Comparison of ENCODE assay signal across 9 cellular contexts in genomic region chr11:66326261-66327111, GRCh38. TPM values are rescaled to one million over a fixed set of nuclear protein-coding genes. Genes with fewer than 3 reads are reported as not detected.
DNase-seq lines count a peak whose midpoint lies in the region; ATAC-seq and TF ChIP-seq lines count a peak whose summit lies in the region.
"Had no signal": no experiment of that assay in that cellular context is flagged by ENCODE, and none has a peak within 500 bp of the region (broad histone marks: within the 10 kb centered on the region; RNA-seq: fewer than 3 reads in every experiment).

No MANE protein-coding gene starts in this region.

- H3K4me3 Mint-ChIP-seq in dendritic cell treated with granulocyte-macrophage colony-stimulating factor and Interleukin-4, amounts not matched to agents 40 ng/mL and 50 ng/mL, for 4 days, result no peak overlapping the region
- H3K4me3 Mint-ChIP-seq in natural killer cell treated with Interleukin-12 subunit alpha and Interleukin-12 subunit beta and Interleukin-15 and Interleukin-18, amount 100 ng/mL, for 72 hours, result no peak overlapping the region
- no peak overlapping the region for H3K4me3 Mint-ChIP-seq in immature natural killer cell

- CTCF ChIA-PET in PC-3 (lab: Charles Lee), result interaction anchor here (1.0 to 1.3 kb wide), 2 partner anchors 14 to 15 kb away, joined by 14 to 22 read pairs; no protein-coding TSS in a partner anchor

- no peaks in the 10 kb centered on the region for H3F3A ChIP-seq in PC-3 (ENCODE audit: low read length, unreplicated experiment)

- H3K27me3 Mint-ChIP-seq in dendritic cell treated with granulocyte-macrophage colony-stimulating factor and Interleukin-4, amounts not matched to agents 40 ng/mL and 50 ng/mL, for 4 days, result peaks cover 5% of the 10 kb centered on the region
- peaks cover 7% of the 10 kb centered on the region in 2 donors for H3K27me3 Mint-ChIP-seq in natural killer cell treated with Interleukin-12 subunit alpha and Interleukin-12 subunit beta and Interleukin-15 and Interleukin-18, amount 100 ng/mL, for 72 hours
- H3K27me3 Mint-ChIP-seq in immature natural killer cell (ENCODE audit: low read depth in 3 of 3), result peaks cover 0 to 18% (median 6%) of the 10 kb centered on the region in 3 donors

- peaks cover 23% of the 10 kb centered on the region for H3K4me1 ChIP-seq in PC-3 (ENCODE audit: insufficient read depth, low read length)

- peak overlapping the region; percentile 76 for H2AFZ ChIP-seq in PC-3 (ENCODE audit: low read length)

- no peaks in the 10 kb centered on the region for H3K9me2 ChIP-seq in PC-3 (replicated peaks; ENCODE audit: low read length)

- peaks cover under 1% of the 10 kb centered on the region for H3K36me3 Mint-ChIP-seq in dendritic cell treated with granulocyte-macrophage colony-stimulating factor and Interleukin-4, amounts not matched to agents 40 ng/mL and 50 ng/mL, for 4 days (ENCODE audit: low read depth)
- H3K36me3 Mint-ChIP-seq in natural killer cell treated with Interleukin-12 subunit alpha and Interleukin-12 subunit beta and Interleukin-15 and Interleukin-18, amount 100 ng/mL, for 72 hours, result no peaks in the 10 kb centered on the region
- no peaks in the 10 kb centered on the region for H3K36me3 Mint-ChIP-seq in immature natural killer cell

- H3K4me3 ChIP-seq in PC-3 (ENCODE audit: low read length), result no peak overlapping the region

- H3K27ac ChIP-seq in PC-3 (ENCODE audit: low read length), result 0 out of 2 replicates have a peak overlapping the region, but pooled peaks have one; percentile 37

- ATAC-seq in PC-3, result peak; percentile 9; the same call in 1 of the 2 replicates
- ATAC-seq in natural killer cell treated with Interleukin-12 subunit alpha and Interleukin-12 subunit beta and Interleukin-15 and Interleukin-18, amount 100 ng/mL, for 72 hours, result no peak

- no peaks in the 10 kb centered on the region for H3K79me2 ChIP-seq in PC-3 (ENCODE audit: low read length)

- H3K36me3 ChIP-seq in PC-3 (ENCODE audit: low read depth, low read length), result no peaks in the 10 kb centered on the region

- DNase-seq in AG20443 (ENCODE audit: low spot score) (peak; percentile 63), PC-3 (peak; percentile 36), immature natural killer cell (no peak), midbrain (lab: John Stamatoyannopoulos, UW) (no peak), germinal center (ENCODE audit: low spot score) (no peak), COLO829 (ENCODE audit: low spot score) (no peak)
- peak; percentile 42 for DNase-seq in natural killer cell treated with Interleukin-12 subunit alpha and Interleukin-12 subunit beta and Interleukin-15 and Interleukin-18, amount 100 ng/mL, for 72 hours (ENCODE audit: low spot score)
- DNase-seq: erythroblast had no signal

- no peak for TF ChIP-seq CTCF in PC-3 (conservative IDR thresholded peaks at IDR 0.05; ENCODE audit: low read depth, low read length)

- peaks cover 13% of the 10 kb centered on the region for H3K4me1 Mint-ChIP-seq in dendritic cell treated with granulocyte-macrophage colony-stimulating factor and Interleukin-4, amounts not matched to agents 40 ng/mL and 50 ng/mL, for 4 days (ENCODE audit: low read depth)
- peaks cover 25 to 27% of the 10 kb centered on the region in 2 donors for H3K4me1 Mint-ChIP-seq in natural killer cell treated with Interleukin-12 subunit alpha and Interleukin-12 subunit beta and Interleukin-15 and Interleukin-18, amount 100 ng/mL, for 72 hours (ENCODE audit: low read depth in 2 of 2)
- peaks cover 22 to 39% of the 10 kb centered on the region in 2 donors for H3K4me1 Mint-ChIP-seq in immature natural killer cell

- no peaks in the 10 kb centered on the region for H3K27me3 ChIP-seq in PC-3 (ENCODE audit: low read length)

- H4K20me1 ChIP-seq in PC-3 (ENCODE audit: low read length), result no peaks in the 10 kb centered on the region

- no peaks in the 10 kb centered on the region for H3K9me3 Mint-ChIP-seq in dendritic cell treated with granulocyte-macrophage colony-stimulating factor and Interleukin-4, amounts not matched to agents 40 ng/mL and 50 ng/mL, for 4 days
- H3K9me3 Mint-ChIP-seq in natural killer cell treated with Interleukin-12 subunit alpha and Interleukin-12 subunit beta and Interleukin-15 and Interleukin-18, amount 100 ng/mL, for 72 hours, result no peaks in the 10 kb centered on the region
- H3K9me3 Mint-ChIP-seq in immature natural killer cell, result no peaks in the 10 kb centered on the region

- H3K4me2 ChIP-seq in PC-3 (ENCODE audit: low read length), result peak overlapping the region; percentile 42; the same call in 1 of the 2 replicates

- intact Hi-C loops in PC-3 (cut with micrococcal nuclease), result no loop called here
- intact Hi-C loops in dendritic cell treated with granulocyte-macrophage colony-stimulating factor and Interleukin-4, amounts not matched to agents 40 ng/mL and 50 ng/mL, for 4 days (cut with micrococcal nuclease), result no loop called here

- no peaks in the 10 kb centered on the region for H3K9me3 ChIP-seq in PC-3 (ENCODE audit: low read length)

- BruUV-seq in PC-3 (replicated peaks; lab: Mats Ljungman, UMichigan), result no TSS peak

- POLR2A ChIA-PET in PC-3 (lab: Charles Lee; ENCODE audit: unreplicated experiment), result interaction anchor here (0.5 to 1.1 kb wide), 2 partner anchors 14 to 72 kb away, joined by 4 to 9 read pairs; no protein-coding TSS in a partner anchor

- H3K9ac ChIP-seq in PC-3 (ENCODE audit: low read length), result no peak overlapping the region

- H3K27ac Mint-ChIP-seq in dendritic cell treated with granulocyte-macrophage colony-stimulating factor and Interleukin-4, amounts not matched to agents 40 ng/mL and 50 ng/mL, for 4 days, result peak overlapping the region; percentile 1
- H3K27ac Mint-ChIP-seq in natural killer cell treated with Interleukin-12 subunit alpha and Interleukin-12 subunit beta and Interleukin-15 and Interleukin-18, amount 100 ng/mL, for 72 hours, result peak overlapping the region in 1 of 2 donors; percentile 25
- peak overlapping the region in 3 of 6 donors; percentile 5 to 69 (median 34) for H3K27ac Mint-ChIP-seq in immature natural killer cell

RNA-seq across cellular contexts. Expression of gene CD248, which starts 9.6 kb away (rescaled TPM):
- not detected in 2 replicates for total RNA-seq in PC-3 (2014; rRNA removed)
- total RNA-seq in natural killer cell treated with Interleukin-12 subunit alpha and Interleukin-12 subunit beta and Interleukin-15 and Interleukin-18, amount 100 ng/mL, for 72 hours, result under 1 TPM; 0.10 to 0.59 TPM
- polyA plus RNA-seq in immature natural killer cell, result not detected

RNA-seq across cellular contexts. Expression of gene RIN1, which starts 9.7 kb away (rescaled TPM):
- 41.2 and 71.8 TPM in 2 replicates for total RNA-seq in PC-3 (2014; rRNA removed)
- total RNA-seq in natural killer cell treated with Interleukin-12 subunit alpha and Interleukin-12 subunit beta and Interleukin-15 and Interleukin-18, amount 100 ng/mL, for 72 hours, result 1 to 10 TPM in 1 of 2 donors, under 1 TPM in 1; 0.43 to 2.1 TPM
- under 1 TPM in 2 of 3 donors, not detected in 1; 0.17 to 0.20 TPM for polyA plus RNA-seq in immature natural killer cell

RNA-seq across cellular contexts. Expression of gene BRMS1, which starts 18.4 kb away (rescaled TPM):
- 123 and 176 TPM in 2 replicates for total RNA-seq in PC-3 (2014; rRNA removed)
- 10 to 100 TPM; 53.2 to 64.5 TPM for total RNA-seq in natural killer cell treated with Interleukin-12 subunit alpha and Interleukin-12 subunit beta and Interleukin-15 and Interleukin-18, amount 100 ng/mL, for 72 hours
- 10 to 100 TPM; 69.3 to 79.8 (median 76.3) TPM for polyA plus RNA-seq in immature natural killer cell

RNA-seq across cellular contexts. Expression of gene B4GAT1, which starts 20.9 kb away (rescaled TPM):
- total RNA-seq in PC-3 (2014; rRNA removed), result 38.9 and 41.1 TPM in 2 replicates
- 1 to 10 TPM; 3.5 to 5.4 TPM for total RNA-seq in natural killer cell treated with Interleukin-12 subunit alpha and Interleukin-12 subunit beta and Interleukin-15 and Interleukin-18, amount 100 ng/mL, for 72 hours
- polyA plus RNA-seq in immature natural killer cell, result 10 to 100 TPM in 1 of 3 donors, 1 to 10 TPM in 2; 7.0 to 11.1 (median 7.4) TPM

RNA-seq across cellular contexts. Expression of gene TMEM151A, which starts 34.8 kb away (rescaled TPM):
- total RNA-seq in PC-3 (2014; rRNA removed), result not detected in 2 replicates
- not detected for total RNA-seq in natural killer cell treated with Interleukin-12 subunit alpha and Interleukin-12 subunit beta and Interleukin-15 and Interleukin-18, amount 100 ng/mL, for 72 hours
- not detected for polyA plus RNA-seq in immature natural killer cell

Comparison
In these comparisons a context has a peak if more than half of its experiments do, and no peak if none do; other contexts are left out.
1. DNase-seq: peak in AG20443 (single experiment), PC-3 (single experiment) and natural killer cell treated with Interleukin-12 subunit alpha and Interleukin-12 subunit beta and Interleukin-15 and Interleukin-18, amount 100 ng/mL, for 72 hours (single experiment); none in immature natural killer cell (0 of 3), midbrain (single experiment), germinal center (single experiment) and COLO829 (single experiment).
2. RNA of gene RIN1, which starts 9.7 kb away (total RNA-seq): 41.2 to 71.8 TPM in PC-3; 0.43 to 2.1 TPM in natural killer cell treated with Interleukin-12 subunit alpha and Interleukin-12 subunit beta and Interleukin-15 and Interleukin-18, amount 100 ng/mL, for 72 hours; every median in the first group is over 10 times any median in the second.